Comparison of ENCODE assay signal across 8 cellular contexts in genomic region chr9:91060520-91061343, GRCh38.
DNase-seq lines count a peak whose midpoint lies in the region; ATAC-seq and TF ChIP-seq lines count a peak whose summit lies in the region.

No MANE protein-coding gene starts in this region.

- TF ChIP-seq CTCF in esophagus squamous epithelium (IDR thresholded peaks at IDR 0.05) = no peak

- DNase-seq in EH (ENCODE audit: low read depth) (peak; percentile 97), NCI-H226 (peak; percentile 88), esophagus squamous epithelium (lab: John Stamatoyannopoulos, UW) (no peak), renal cortical epithelial cell (ENCODE audit: low read depth) (peak; percentile 99), iPS-NIHi7 (ENCODE audit: extremely low spot score) (no peak), posterior vena cava (ENCODE audit: low spot score) (no peak)

- peak overlapping the region; percentile 16 to 81 (median 65) for H3K27ac ChIP-seq in esophagus squamous epithelium

- H3K27me3 ChIP-seq in esophagus squamous epithelium = no peaks in the 10 kb centered on the region

- ATAC-seq in HG02759 (IDR thresholded peaks at IDR 0.05; ENCODE audit: unreplicated experiment) (no peak), GM18870 (IDR thresholded peaks at IDR 0.05; ENCODE audit: unreplicated experiment) (no peak)

- WGBS in esophagus squamous epithelium, 2 donors = 9 to 14% methylated on average over 8 of the region's 8 CpGs

- H3K4me3 ChIP-seq in esophagus squamous epithelium = peak overlapping the region in 1 of 4 donors; percentile 13

- no peaks in the 10 kb centered on the region for H3K36me3 ChIP-seq in esophagus squamous epithelium

- intact Hi-C loops in esophagus squamous epithelium (cut with DNase I) (no loop called here), posterior vena cava (cut with DNase I) (no loop called here)

- H3K9me3 ChIP-seq in esophagus squamous epithelium = no peaks in the 10 kb centered on the region

- no peak for TF ChIP-seq POLR2A in esophagus squamous epithelium (IDR thresholded peaks at IDR 0.05)

- peaks cover 12 to 41% (median 25%) of the 10 kb centered on the region in 3 donors for H3K4me1 ChIP-seq in esophagus squamous epithelium

Comparison
In these comparisons a context has a peak if more than half of its experiments do, and no peak if none do; other contexts are left out.
1. DNase-seq: peak in EH (single experiment), NCI-H226 (single experiment) and renal cortical epithelial cell (single experiment); none in esophagus squamous epithelium (single experiment), iPS-NIHi7 (single experiment) and posterior vena cava (single experiment).